13 cellular contexts compared by ENCODE assay signal in the genomic region with DNA sequence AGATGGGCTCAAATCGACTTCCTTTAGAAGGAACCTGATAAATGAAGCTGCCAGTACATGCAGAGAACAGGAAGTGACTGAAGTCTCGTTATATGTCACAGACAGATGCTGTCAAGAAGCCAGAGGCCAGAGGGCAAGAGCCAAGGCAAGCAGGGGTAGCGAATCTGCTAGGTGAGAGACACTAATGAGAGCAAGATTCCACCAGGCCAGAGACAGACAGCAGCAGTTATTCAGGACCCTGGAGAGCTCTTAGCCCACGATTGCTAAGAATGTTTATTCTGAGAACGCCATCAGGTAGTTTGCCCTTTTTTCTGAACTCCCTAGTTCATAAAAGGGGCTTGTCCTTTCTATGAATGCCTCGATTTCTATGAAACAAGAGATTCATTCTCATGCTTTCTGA.
A peak's percentile ranks its signal among the peaks of the same experiment; 100 is the strongest.
DNase-seq lines count a peak whose midpoint lies in the region; ATAC-seq, FAIRE-seq and TF ChIP-seq lines count a peak whose summit lies in the region.
"Had no signal": no experiment of that assay in that cellular context is flagged by ENCODE, and none has a peak within 500 bp of the region (broad histone marks: within the 10 kb centered on the region; RNA-seq: fewer than 3 reads in every experiment).

No MANE protein-coding gene starts in this region.

- H3K79me2 ChIP-seq in trophoblast cell (ENCODE audit: control insufficient read depth, insufficient read depth, low read length, poor library complexity) = no peaks in the 10 kb centered on the region

- no peak for TF ChIP-seq CTCF in bronchial epithelial cell (IDR thresholded peaks at IDR 0.05; ENCODE audit: insufficient read depth, low read length, severe bottlenecking)
- TF ChIP-seq CTCF in tibial nerve (IDR thresholded peaks at IDR 0.05) = no peak

- no peak for ATAC-seq in activated T-helper 17 cell treated with anti-CD3 and anti-CD28 coated beads, Interleukin-2, amount 50 U/mL, for 72 hours (replicated peaks)
- ATAC-seq: left ventricle myocardium superior had no signal

- CTCF ChIA-PET in activated CD4-positive, alpha-beta T cell treated with anti-CD3 and anti-CD28 coated beads, Interleukin-2, amount 10 ng/mL, durations not matched to agents 7 days and 5 days (lab: Charles Lee) = no interaction called here

- H3K27me3 Mint-ChIP-seq in activated CD4-positive, alpha-beta T cell treated with anti-CD3 and anti-CD28 coated beads, Interleukin-2, amount 10 ng/mL, durations not matched to agents 7 days and 5 days = no peaks in the 10 kb centered on the region
- peaks cover 7% of the 10 kb centered on the region for H3K27me3 Mint-ChIP-seq in activated T-helper 17 cell treated with anti-CD3 and anti-CD28 coated beads, Interleukin-2, amount 50 U/mL, for 72 hours
- H3K27me3 Mint-ChIP-seq: dendritic cell treated with granulocyte-macrophage colony-stimulating factor and Interleukin-4, amounts not matched to agents 40 ng/mL and 50 ng/mL, for 4 days had no signal

- H3K27ac Mint-ChIP-seq in activated CD4-positive, alpha-beta T cell treated with anti-CD3 and anti-CD28 coated beads, Interleukin-2, amount 10 ng/mL, durations not matched to agents 7 days and 5 days = no peak overlapping the region
- H3K27ac Mint-ChIP-seq in activated T-helper 17 cell treated with anti-CD3 and anti-CD28 coated beads, Interleukin-2, amount 50 U/mL, for 72 hours = no peak overlapping the region
- H3K27ac Mint-ChIP-seq: dendritic cell treated with granulocyte-macrophage colony-stimulating factor and Interleukin-4, amounts not matched to agents 40 ng/mL and 50 ng/mL, for 4 days had no signal

- no peak overlapping the region for H3K4me3 Mint-ChIP-seq in activated CD4-positive, alpha-beta T cell treated with anti-CD3 and anti-CD28 coated beads, Interleukin-2, amount 10 ng/mL, durations not matched to agents 7 days and 5 days
- no peak overlapping the region for H3K4me3 Mint-ChIP-seq in activated T-helper 17 cell treated with anti-CD3 and anti-CD28 coated beads, Interleukin-2, amount 50 U/mL, for 72 hours
- H3K4me3 Mint-ChIP-seq: dendritic cell treated with granulocyte-macrophage colony-stimulating factor and Interleukin-4, amounts not matched to agents 40 ng/mL and 50 ng/mL, for 4 days had no signal

- no peak for TF ChIP-seq POLR2A in tibial nerve (IDR thresholded peaks at IDR 0.05)

- peak; percentile 13 for FAIRE-seq in bronchial epithelial cell (lab: Jason Lieb, UNC)

- no peaks in the 10 kb centered on the region for H3K9me3 Mint-ChIP-seq in activated CD4-positive, alpha-beta T cell treated with anti-CD3 and anti-CD28 coated beads, Interleukin-2, amount 10 ng/mL, durations not matched to agents 7 days and 5 days
- peaks cover 5% of the 10 kb centered on the region for H3K9me3 Mint-ChIP-seq in activated T-helper 17 cell treated with anti-CD3 and anti-CD28 coated beads, Interleukin-2, amount 50 U/mL, for 72 hours
- H3K9me3 Mint-ChIP-seq: dendritic cell treated with granulocyte-macrophage colony-stimulating factor and Interleukin-4, amounts not matched to agents 40 ng/mL and 50 ng/mL, for 4 days had no signal

- no peak overlapping the region for H3K14ac ChIP-seq in trophoblast cell (ENCODE audit: low read length)

- POLR2A ChIA-PET in activated CD4-positive, alpha-beta T cell treated with anti-CD3 and anti-CD28 coated beads, Interleukin-2, amount 10 ng/mL, durations not matched to agents 7 days and 5 days (lab: Charles Lee) = no interaction called here

- H3K4me3 ChIP-seq in bronchial epithelial cell (ENCODE audit: low read depth, low read length) (no peak overlapping the region), trophoblast cell (ENCODE audit: low read depth, low read length) (no peak overlapping the region), tibial nerve (no peak overlapping the region)
- H3K4me3 ChIP-seq: BLaER1 had no signal

- H2AFZ ChIP-seq in trophoblast cell (ENCODE audit: insufficient read depth, low read length, poor library complexity) = no peak overlapping the region

- no CpG with 5 or more reads among the region's 6 CpGs for WGBS in trophoblast cell (ENCODE audit: extremely low coverage, insufficient coverage, insufficient read length)
- WGBS in tibial nerve, 2 donors = 22 to 24% methylated on average over 6 of the region's 6 CpGs

- no peak overlapping the region for H4K12ac ChIP-seq in trophoblast cell (ENCODE audit: low read depth, low read length)

- H3K9me3 ChIP-seq in trophoblast cell (ENCODE audit: insufficient read depth, low read depth, low read length) (no peaks in the 10 kb centered on the region), tibial nerve (no peaks in the 10 kb centered on the region)
- H3K9me3 ChIP-seq: BLaER1 had no signal

- DNase-seq in activated CD4-positive, alpha-beta T cell treated with anti-CD3 and anti-CD28 coated beads, Interleukin-2, amount 10 ng/mL, durations not matched to agents 7 days and 5 days = peak; percentile 12
- DNase-seq in activated CD4-positive, alpha-beta T cell treated with anti-CD3 and anti-CD28 coated beads for 4 hours = no peak
- DNase-seq in NAMALWA (ENCODE audit: low spot score) (peak; percentile 14), bronchial epithelial cell (ENCODE audit: low read depth) (peak; percentile 1), trophoblast cell (peak; percentile 18 to 59), tibial nerve (ENCODE audit: low spot score in 2 of 2) (no peak)
- DNase-seq in activated CD4-positive, CD25-positive, alpha-beta regulatory T cell (lab: John Stamatoyannopoulos, UW) = no peak
- DNase-seq: activated CD8-positive, alpha-beta memory T cell treated with anti-CD3 and anti-CD28 coated beads for 24 hours; left ventricle myocardium superior; stimulated activated CD4-positive, alpha-beta T cell treated with anti-CD3 and anti-CD28 coated beads, Interleukin-12 subunit alpha, Interleukin-12 subunit beta, amount 100 ng/mL, for 4 hours had no signal

- H4K8ac ChIP-seq in trophoblast cell (ENCODE audit: low read depth, low read length) = no peak overlapping the region

- H3K36me3 ChIP-seq in bronchial epithelial cell (ENCODE audit: control insufficient read depth, insufficient read depth, low read length) (no peaks in the 10 kb centered on the region), trophoblast cell (ENCODE audit: control insufficient read depth in 1 of 2, insufficient read depth in 2 of 2, low read length in 2 of 2) (no peaks in the 10 kb centered on the region), tibial nerve (no peaks in the 10 kb centered on the region)
- H3K36me3 ChIP-seq: BLaER1 had no signal

- no peak for TF ChIP-seq EP300 in tibial nerve (IDR thresholded peaks at IDR 0.05)

- no peak overlapping the region for H3K23ac ChIP-seq in trophoblast cell (ENCODE audit: low read length)

- no peak overlapping the region for H2BK12ac ChIP-seq in trophoblast cell (ENCODE audit: low read length)

- no peaks in the 10 kb centered on the region for H3K27me3 ChIP-seq in bronchial epithelial cell (ENCODE audit: control insufficient read depth, insufficient read depth, low read length)
- H3K27me3 ChIP-seq in trophoblast cell (ENCODE audit: insufficient read depth, low read length) = no peaks in the 10 kb centered on the region
- H3K27me3 ChIP-seq in tibial nerve = no peaks in the 10 kb centered on the region

- H2BK5ac ChIP-seq in trophoblast cell (ENCODE audit: low read depth, low read length, poor library complexity) = no peak overlapping the region

- no peak overlapping the region for H3K18ac ChIP-seq in trophoblast cell (ENCODE audit: low read length)

- no peak overlapping the region for H3K27ac ChIP-seq in trophoblast cell (ENCODE audit: low read depth, low read length)
- H3K27ac ChIP-seq in tibial nerve = no peak overlapping the region
- H3K27ac ChIP-seq: BLaER1 had no signal

- no peak overlapping the region for H3K4ac ChIP-seq in trophoblast cell (ENCODE audit: low read depth, low read length)

- H3K4me1 ChIP-seq in trophoblast cell (ENCODE audit: control insufficient read depth in 1 of 2, insufficient read depth in 2 of 2, low read length in 2 of 2) = no peaks in the 10 kb centered on the region
- no peaks in the 10 kb centered on the region for H3K4me1 ChIP-seq in tibial nerve
- H3K4me1 ChIP-seq: BLaER1 had no signal

- H3K79me1 ChIP-seq in trophoblast cell (ENCODE audit: low read length) = no peaks in the 10 kb centered on the region

- H3K4me2 ChIP-seq in trophoblast cell (ENCODE audit: low read length) = no peak overlapping the region
- H3K4me2 ChIP-seq: BLaER1 had no signal

- H2BK120ac ChIP-seq in trophoblast cell (ENCODE audit: insufficient read depth, low read length, poor library complexity) = no peak overlapping the region

- no peak overlapping the region for H4K91ac ChIP-seq in trophoblast cell (ENCODE audit: low read depth, low read length)

- no peak overlapping the region for H3K9ac ChIP-seq in trophoblast cell (ENCODE audit: low read length)
- H3K9ac ChIP-seq: BLaER1 had no signal

- no peaks in the 10 kb centered on the region for H3K36me3 Mint-ChIP-seq in activated CD4-positive, alpha-beta T cell treated with anti-CD3 and anti-CD28 coated beads, Interleukin-2, amount 10 ng/mL, durations not matched to agents 7 days and 5 days (ENCODE audit: low read depth)
- no peaks in the 10 kb centered on the region for H3K36me3 Mint-ChIP-seq in activated T-helper 17 cell treated with anti-CD3 and anti-CD28 coated beads, Interleukin-2, amount 50 U/mL, for 72 hours (ENCODE audit: low read depth)

- no peaks in the 10 kb centered on the region for H3K4me1 Mint-ChIP-seq in activated CD4-positive, alpha-beta T cell treated with anti-CD3 and anti-CD28 coated beads, Interleukin-2, amount 10 ng/mL, durations not matched to agents 7 days and 5 days
- H3K4me1 Mint-ChIP-seq in activated T-helper 17 cell treated with anti-CD3 and anti-CD28 coated beads, Interleukin-2, amount 50 U/mL, for 72 hours = no peaks in the 10 kb centered on the region

- H2AK5ac ChIP-seq in trophoblast cell (ENCODE audit: low read length) = no peak overlapping the region

Comparison
In these comparisons a context has a peak if more than half of its experiments do, and no peak if none do; other contexts are left out.
1. DNase-seq: peak in activated CD4-positive, alpha-beta T cell treated with anti-CD3 and anti-CD28 coated beads, Interleukin-2, amount 10 ng/mL, durations not matched to agents 7 days and 5 days (single experiment), NAMALWA (single experiment), bronchial epithelial cell (single experiment) and trophoblast cell (2 of 2); none in activated CD4-positive, alpha-beta T cell treated with anti-CD3 and anti-CD28 coated beads for 4 hours (0 of 2), activated CD4-positive, CD25-positive, alpha-beta regulatory T cell (0 of 4) and tibial nerve (0 of 2).